ENCODE assay signal across 8 cellular contexts in genomic region chr17:40124279-40125141, GRCh38. TPM values are rescaled to one million over a fixed set of nuclear protein-coding genes. Genes with fewer than 3 reads are reported as not detected.
DNase-seq lines count a peak whose midpoint lies in the region; ATAC-seq and TF ChIP-seq lines count a peak whose summit lies in the region.

No MANE protein-coding gene starts in this region.

- ATAC-seq in heart left ventricle, result peak in 3 of 4 donors; percentile 18 to 48 (median 45)
- no peak for ATAC-seq in HG02973 (IDR thresholded peaks at IDR 0.05; ENCODE audit: unreplicated experiment)
- no peak for ATAC-seq in HG03354 (IDR thresholded peaks at IDR 0.05; ENCODE audit: poor library complexity, severe bottlenecking, unreplicated experiment)

- intact Hi-C loops in heart left ventricle (cut with DNase I), result loop anchor here in 1 of 10 donors (5.0 kb wide), 1 partner anchor 43 kb away; no protein-coding TSS in a partner anchor

- CTCF ChIA-PET in activated CD4-positive, alpha-beta memory T cell treated with anti-CD3 and anti-CD28 coated beads, Interleukin-2, amount 10 ng/mL, durations not matched to agents 7 days and 5 days (lab: Charles Lee), result interaction anchor here (0.7 to 4.1 kb wide), 11 partner anchors 8 to 94 kb away, joined by 3 to 75 read pairs (median 6); partner anchors contain the start of genes CASC3, NR1D1 and WIPF2

- peaks cover 5 to 45% (median 37%) of the 10 kb centered on the region in 9 donors for H3K36me3 ChIP-seq in heart left ventricle

- H3K4me1 Mint-ChIP-seq in activated CD4-positive, alpha-beta memory T cell treated with anti-CD3 and anti-CD28 coated beads, Interleukin-2, amount 10 ng/mL, durations not matched to agents 7 days and 5 days, result peaks cover 39% of the 10 kb centered on the region

- no peak for DNase-seq in AG09309 (ENCODE audit: low read depth)
- DNase-seq in HL-60 (ENCODE audit: low read depth in 1 of 2, low spot score in 1 of 2), result peak in 1 of 2 experiments; percentile 48
- no peak for DNase-seq in activated CD4-positive, alpha-beta memory T cell treated with anti-CD3 and anti-CD28 coated beads, Interleukin-2, amount 10 ng/mL, durations not matched to agents 7 days and 5 days
- DNase-seq in heart left ventricle, result no peak
- DNase-seq in retinal pigment epithelial cell (ENCODE audit: low read depth), result no peak
- DNase-seq in SW480 (ENCODE audit: low spot score), result no peak

- WGBS in heart left ventricle, 4 donors, result 2 to 4% (median 4%) methylated on average over 9 of the region's 9 CpGs

- H3K27me3 Mint-ChIP-seq in activated CD4-positive, alpha-beta memory T cell treated with anti-CD3 and anti-CD28 coated beads, Interleukin-2, amount 10 ng/mL, durations not matched to agents 7 days and 5 days, result no peaks in the 10 kb centered on the region

- no peak for TF ChIP-seq CTCF in AG09309 (IDR thresholded peaks at IDR 0.05; ENCODE audit: control insufficient read depth, insufficient read depth, low read depth, low read length, missing control alignments)
- no peak for TF ChIP-seq CTCF in HL-60 (IDR thresholded peaks at IDR 0.05; ENCODE audit: insufficient read depth, low read length)
- TF ChIP-seq CTCF in heart left ventricle (IDR thresholded peaks at IDR 0.05), result no peak
- TF ChIP-seq CTCF in retinal pigment epithelial cell (conservative IDR thresholded peaks at IDR 0.05; ENCODE audit: low read depth, low read length), result no peak

- H3K9me3 ChIP-seq in heart left ventricle, result no peaks in the 10 kb centered on the region

- H3K4me1 ChIP-seq in heart left ventricle, result peaks cover 0 to 38% (median 21%) of the 10 kb centered on the region in 12 donors

- H3K4me3 Mint-ChIP-seq in activated CD4-positive, alpha-beta memory T cell treated with anti-CD3 and anti-CD28 coated beads, Interleukin-2, amount 10 ng/mL, durations not matched to agents 7 days and 5 days, result peak overlapping the region; percentile 96

- H3K27me3 ChIP-seq in HL-60 (ENCODE audit: insufficient read depth, poor library complexity, severe bottlenecking) (no peaks in the 10 kb centered on the region), heart left ventricle (no peaks in the 10 kb centered on the region)

- H3K9me3 Mint-ChIP-seq in activated CD4-positive, alpha-beta memory T cell treated with anti-CD3 and anti-CD28 coated beads, Interleukin-2, amount 10 ng/mL, durations not matched to agents 7 days and 5 days, result no peaks in the 10 kb centered on the region

- H3K27ac ChIP-seq in HL-60 (replicated peaks) (peak overlapping the region; percentile 90), heart left ventricle (peak overlapping the region in 11 of 12 donors; percentile 91 to 100 (median 98))

- H3K27ac Mint-ChIP-seq in activated CD4-positive, alpha-beta memory T cell treated with anti-CD3 and anti-CD28 coated beads, Interleukin-2, amount 10 ng/mL, durations not matched to agents 7 days and 5 days, result peak overlapping the region; percentile 40

- POLR2A ChIA-PET in activated CD4-positive, alpha-beta memory T cell treated with anti-CD3 and anti-CD28 coated beads, Interleukin-2, amount 10 ng/mL, durations not matched to agents 7 days and 5 days (lab: Charles Lee), result interaction anchor here (0.7 to 5.6 kb wide), 17 partner anchors 9 to 169 kb away, joined by 3 to 132 read pairs (median 5); partner anchors contain the start of genes CASC3, NR1D1 and WIPF2

- H3K36me3 Mint-ChIP-seq in activated CD4-positive, alpha-beta memory T cell treated with anti-CD3 and anti-CD28 coated beads, Interleukin-2, amount 10 ng/mL, durations not matched to agents 7 days and 5 days (ENCODE audit: low read depth), result peaks cover 50% of the 10 kb centered on the region

- TF ChIP-seq POLR2A in heart left ventricle (IDR thresholded peaks at IDR 0.05), result no peak

- H3K4me3 ChIP-seq in AG09309 (ENCODE audit: control insufficient read depth, low read depth, low read length), result peak overlapping the region; percentile 95
- H3K4me3 ChIP-seq in HL-60 (replicated peaks; ENCODE audit: insufficient read depth, low read length), result peak overlapping the region; percentile 88
- H3K4me3 ChIP-seq in heart left ventricle, result peak overlapping the region; percentile 67 to 100 (median 98)
- H3K4me3 ChIP-seq in retinal pigment epithelial cell (ENCODE audit: low read length), result peak overlapping the region; percentile 97

RNA-seq across cellular contexts. Expression of gene MSL1, which starts 2.7 kb away (rescaled TPM):
- total RNA-seq in activated CD4-positive, alpha-beta memory T cell treated with anti-CD3 and anti-CD28 coated beads, Interleukin-2, amount 10 ng/mL, durations not matched to agents 7 days and 5 days, result 100 to 1,000 TPM; 102 to 103 TPM
- 10 to 100 TPM; 32.0 to 54.1 (median 45.1) TPM for total RNA-seq in heart left ventricle
- polyA plus RNA-seq in heart left ventricle, result 10 to 100 TPM; 32.2 to 54.7 TPM

RNA-seq across cellular contexts. Expression of gene CASC3, which starts 15.8 kb away (rescaled TPM):
- total RNA-seq in activated CD4-positive, alpha-beta memory T cell treated with anti-CD3 and anti-CD28 coated beads, Interleukin-2, amount 10 ng/mL, durations not matched to agents 7 days and 5 days, result 10 to 100 TPM; 84.5 to 89.1 TPM
- 10 to 100 TPM; 26.5 to 54.3 (median 42.2) TPM for total RNA-seq in heart left ventricle
- 10 to 100 TPM; 27.9 to 33.4 TPM for polyA plus RNA-seq in heart left ventricle

RNA-seq across cellular contexts. Expression of gene NR1D1, which starts 24.1 kb away (rescaled TPM):
- 1 to 10 TPM; 5.2 to 5.9 TPM for total RNA-seq in activated CD4-positive, alpha-beta memory T cell treated with anti-CD3 and anti-CD28 coated beads, Interleukin-2, amount 10 ng/mL, durations not matched to agents 7 days and 5 days
- total RNA-seq in heart left ventricle, result 10 to 100 TPM in 6 of 9 donors, 1 to 10 TPM in 3; 5.8 to 36.1 (median 21.8) TPM
- polyA plus RNA-seq in heart left ventricle, result 10 to 100 TPM in 1 of 2 donors, 1 to 10 TPM in 1; 6.1 to 20.2 TPM

RNA-seq across cellular contexts. Expression of gene RAPGEFL1, which starts 52.8 kb away (rescaled TPM):
- 1 to 10 TPM; 4.7 to 6.0 TPM for total RNA-seq in activated CD4-positive, alpha-beta memory T cell treated with anti-CD3 and anti-CD28 coated beads, Interleukin-2, amount 10 ng/mL, durations not matched to agents 7 days and 5 days
- total RNA-seq in heart left ventricle, result 1 to 10 TPM; 2.2 to 4.8 (median 2.9) TPM
- 1 to 10 TPM; 3.3 to 6.6 TPM for polyA plus RNA-seq in heart left ventricle

Comparison
In these comparisons a context has a peak if more than half of its experiments do, and no peak if none do; other contexts are left out.
1. ATAC-seq: peak in heart left ventricle (3 of 4); none in HG02973 (single experiment) and HG03354 (single experiment).
2. Peak in every context shown above with its lines, with median percentiles within 50 percentile points of each other: H3K4me3 ChIP-seq.